22 cellular contexts compared by ENCODE assay signal in genomic region chr18:2417861-2418610, GRCh38.
DNase-seq lines count a peak whose midpoint lies in the region; ATAC-seq, FAIRE-seq and TF ChIP-seq lines count a peak whose summit lies in the region.
"Had no signal": no experiment of that assay in that cellular context is flagged by ENCODE, and none has a peak within 500 bp of the region (broad histone marks: within the 10 kb centered on the region; RNA-seq: fewer than 3 reads in every experiment).

No MANE protein-coding gene starts in this region.

- no peak overlapping the region for H3K4me3 ChIP-seq in astrocyte of the spinal cord (ENCODE audit: low read depth, low read length)
- no peak overlapping the region for H3K4me3 ChIP-seq in osteoblast (ENCODE audit: insufficient read depth, low read length)
- H3K4me3 ChIP-seq: gastroesophageal sphincter, suprapubic skin had no signal

- H3K27me3 ChIP-seq in osteoblast (ENCODE audit: insufficient read depth, low read length) = no peaks in the 10 kb centered on the region
- H3K27me3 ChIP-seq: gastroesophageal sphincter, suprapubic skin had no signal

- peak overlapping the region; percentile 4 for H3K4me2 ChIP-seq in osteoblast (ENCODE audit: insufficient read depth, low read length)

- H3K36me3 ChIP-seq in osteoblast (ENCODE audit: insufficient read depth, low read length) = no peaks in the 10 kb centered on the region
- H3K36me3 ChIP-seq: gastroesophageal sphincter, suprapubic skin had no signal

- peak overlapping the region; percentile 49 for H2AFZ ChIP-seq in osteoblast (ENCODE audit: low read length)

- no peak overlapping the region for H3K27ac ChIP-seq in osteoblast (ENCODE audit: low read depth, low read length)
- H3K27ac ChIP-seq: gastroesophageal sphincter, suprapubic skin had no signal

- H3K4me1 ChIP-seq in osteoblast (ENCODE audit: insufficient read depth, low read length) = peaks cover 8% of the 10 kb centered on the region
- H3K4me1 ChIP-seq: gastroesophageal sphincter, suprapubic skin had no signal

- ATAC-seq in GM19035 (IDR thresholded peaks at IDR 0.05; ENCODE audit: unreplicated experiment) = no peak
- ATAC-seq: gastroesophageal sphincter, right cardiac atrium had no signal

- no peaks in the 10 kb centered on the region for H4K20me1 ChIP-seq in osteoblast (ENCODE audit: insufficient read depth, low read length)

- no peak for TF ChIP-seq CTCF in D721Med (IDR thresholded peaks at IDR 0.05; ENCODE audit: insufficient read depth, missing control alignments)
- no peak for TF ChIP-seq CTCF in astrocyte of the spinal cord (IDR thresholded peaks at IDR 0.05; ENCODE audit: low read depth, low read length)
- no peak for TF ChIP-seq CTCF in osteoblast (IDR thresholded peaks at IDR 0.05; ENCODE audit: extremely low read depth, low read depth, low read length)
- TF ChIP-seq CTCF in GM10266 (IDR thresholded peaks at IDR 0.05; ENCODE audit: control insufficient read depth, insufficient read depth, low read depth, missing control alignments) = no peak

- DNase-seq in D721Med (ENCODE audit: insufficient read length, low spot score) (peak; percentile 40), NCI-H2171 treated with DMSO at 0.1 percent for 48 hours (lab: John Stamatoyannopoulos, UW) (peak; percentile 29), astrocyte of the spinal cord (ENCODE audit: low read depth, low spot score) (peak; percentile 56), osteoblast (ENCODE audit: insufficient read length, low spot score, missing footprints) (no peak), GM10266 (ENCODE audit: extremely low spot score) (no peak), urothelium cell line (ENCODE audit: low spot score) (no peak)
- DNase-seq: activated CD4-positive, alpha-beta T cell treated with anti-CD3 and anti-CD28 coated beads, Interleukin-2, amount 10 ng/mL, durations not matched to agents 24 days and 14 days; activated naive CD8-positive, alpha-beta T cell treated with anti-CD3 and anti-CD28 coated beads, Interleukin-2, amount 10 ng/mL, durations not matched to agents 7 days and 5 days; CD4-positive, alpha-beta memory T cell; dermis blood vessel endothelial cell; DMS53; Kasumi-1; NCI-H1092; NCI-H2081; NCI-H510A; right cardiac atrium; SHP77 treated with DMSO at 0.1 percent for 48 hours had no signal

- peak; percentile 84 for FAIRE-seq in D721Med (lab: Jason Lieb, UNC)
- FAIRE-seq in urothelium cell line (lab: Jason Lieb, UNC) = no peak
- FAIRE-seq: GM12892, H54 had no signal

- no peaks in the 10 kb centered on the region for H3K79me2 ChIP-seq in osteoblast (ENCODE audit: insufficient read depth, low read length)

- no peaks in the 10 kb centered on the region for H3K9me3 ChIP-seq in osteoblast (ENCODE audit: low read depth, low read length)
- H3K9me3 ChIP-seq: gastroesophageal sphincter, suprapubic skin had no signal

- in situ Hi-C loops in astrocyte of the spinal cord (cut with HindIII; ENCODE audit: low sequenced_read_pairs) = no loop called here

Comparison
In these comparisons a context has a peak if more than half of its experiments do, and no peak if none do; other contexts are left out.
1. DNase-seq: peak in D721Med (single experiment), NCI-H2171 treated with DMSO at 0.1 percent for 48 hours (single experiment) and astrocyte of the spinal cord (single experiment); none in osteoblast (single experiment), GM10266 (single experiment) and urothelium cell line (single experiment).